ENCODE assay signal across 22 cellular contexts in the genomic region with DNA sequence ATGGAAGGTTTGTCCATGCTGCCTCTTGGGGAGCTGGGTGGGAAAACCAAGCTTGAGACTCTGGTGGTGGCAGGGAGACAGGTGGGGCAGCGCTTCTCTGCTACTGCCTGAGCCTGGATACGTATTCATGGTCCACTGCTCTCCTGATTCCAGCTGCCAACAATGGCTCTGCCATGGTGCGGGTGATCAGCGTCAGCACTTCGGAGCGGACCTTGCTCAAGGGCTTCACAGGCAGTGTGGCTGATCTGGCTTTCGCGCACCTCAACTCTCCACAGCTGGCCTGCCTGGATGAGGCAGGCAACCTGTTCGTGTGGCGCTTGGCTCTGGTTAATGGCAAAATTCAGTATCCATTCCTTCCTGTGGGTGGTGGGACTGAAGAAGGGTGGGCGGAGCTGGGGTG. TPM values are rescaled to one million over a fixed set of nuclear protein-coding genes. Genes with fewer than 3 reads are reported as not detected.
"Had no signal": no experiment of that assay in that cellular context is flagged by ENCODE, and none has a peak within 500 bp of the region (broad histone marks: within the 10 kb centered on the region; RNA-seq: fewer than 3 reads in every experiment).

No MANE protein-coding gene starts in this region.

- H3K4me3 ChIP-seq: MG63, SJSA1, SK-N-MC had no signal

- H3K27me3 ChIP-seq: MG63, SJSA1 had no signal

- H3K27ac ChIP-seq: HL-60, SJSA1, SK-N-MC had no signal

- H3K9me3 ChIP-seq: MG63, SJSA1 had no signal

- DNase-seq: KBM-7, MG63, NCI-H1092, NCI-H1105 treated with DMSO at 0.1 percent for 48 hours, NCI-H1417 treated with DMSO at 0.1 percent for 48 hours, NCI-H187, NCI-H2029, NCI-H2081 treated with DMSO at 0.1 percent for 48 hours, NCI-H2171, NCI-H226, NCI-H446, NCI-H510A, NCI-H524 treated with DMSO at 0.1 percent for 48 hours, NCI-H69, NCI-H774, Right ventricle myocardium superior, RPMI8226, SIG-M5 had no signal

RNA-seq across cellular contexts. Expression of a gene that starts 7.6 kb away (rescaled TPM):
- total RNA-seq: LHCN-M2, Right ventricle myocardium superior, SJSA1 had no signal
